14 cellular contexts compared by ENCODE assay signal in the genomic region with DNA sequence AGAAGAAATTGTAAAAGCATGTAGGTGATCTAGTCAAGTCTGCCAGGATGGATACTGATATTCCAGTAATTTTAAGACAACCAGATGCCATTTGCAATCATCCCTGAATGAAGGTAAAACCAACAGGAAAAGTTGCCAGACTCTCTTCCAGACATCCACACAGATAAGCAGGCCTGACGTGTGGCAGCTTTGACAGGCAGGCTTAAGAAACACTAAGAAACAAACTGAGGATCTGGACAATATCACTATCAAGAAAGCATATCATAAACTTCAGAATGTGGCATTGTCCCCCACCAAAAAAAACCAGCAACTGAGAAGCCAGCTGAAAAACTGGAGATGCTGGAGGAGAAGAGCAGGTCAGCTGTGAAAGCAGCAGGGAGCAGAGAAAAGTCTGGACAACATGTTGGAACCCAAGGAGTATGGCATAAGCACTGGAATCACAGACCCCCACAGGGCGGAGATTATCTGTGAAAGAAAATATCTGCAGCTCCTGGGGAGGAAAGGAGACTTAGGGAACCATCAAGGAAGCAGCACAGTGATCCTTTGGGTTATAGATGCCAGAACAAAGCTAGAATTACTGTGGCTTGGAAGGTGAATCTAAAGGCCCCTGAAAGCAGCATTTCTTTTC.
DNase-seq lines count a peak whose midpoint lies in the region; ATAC-seq and TF ChIP-seq lines count a peak whose summit lies in the region.
"Had no signal": no experiment of that assay in that cellular context is flagged by ENCODE, and none has a peak within 500 bp of the region (broad histone marks: within the 10 kb centered on the region; RNA-seq: fewer than 3 reads in every experiment).

No MANE protein-coding gene starts in this region.

- peak; percentile 11 for TF ChIP-seq CTCF in natural killer cell (IDR thresholded peaks at IDR 0.05)
- TF ChIP-seq CTCF in chondrocyte (IDR thresholded peaks at IDR 0.05): no peak
- no peak for TF ChIP-seq CTCF in type B pancreatic cell (conservative IDR thresholded peaks at IDR 0.05)

- intact Hi-C loops in natural killer cell (cut with micrococcal nuclease): no loop called here

- no peaks in the 10 kb centered on the region for H3K4me1 Mint-ChIP-seq in natural killer cell
- H3K4me1 Mint-ChIP-seq in natural killer cell treated with Interleukin-12 subunit alpha and Interleukin-12 subunit beta and Interleukin-15 and Interleukin-18, amount 100 ng/mL, for 72 hours (ENCODE audit: low read depth in 2 of 2): peaks cover 3 to 11% of the 10 kb centered on the region in 2 donors
- peaks cover 67% of the 10 kb centered on the region for H3K4me1 Mint-ChIP-seq in chondrocyte (ENCODE audit: low read depth)
- H3K4me1 Mint-ChIP-seq in type B pancreatic cell (ENCODE audit: unreplicated experiment): peaks cover 15% of the 10 kb centered on the region

- DNase-seq in natural killer cell (no peak), chondrocyte (ENCODE audit: low spot score) (no peak), substantia nigra (lab: John Stamatoyannopoulos, UW) (no peak), type B pancreatic cell (ENCODE audit: extremely low spot score, unreplicated experiment) (no peak), NCI-H2227 (lab: John Stamatoyannopoulos, UW; ENCODE audit: unreplicated experiment) (no peak)
- no peak for DNase-seq in natural killer cell treated with Interleukin-12 subunit alpha and Interleukin-12 subunit beta and Interleukin-15 and Interleukin-18, amount 100 ng/mL, for 72 hours (ENCODE audit: low spot score)
- DNase-seq: DMS79, NCI-H774 had no signal

- H3K27me3 Mint-ChIP-seq in natural killer cell (ENCODE audit: low read depth in 2 of 2): peaks cover 6 to 13% of the 10 kb centered on the region in 2 donors
- peaks cover 12 to 13% of the 10 kb centered on the region in 2 donors for H3K27me3 Mint-ChIP-seq in natural killer cell treated with Interleukin-12 subunit alpha and Interleukin-12 subunit beta and Interleukin-15 and Interleukin-18, amount 100 ng/mL, for 72 hours
- no peaks in the 10 kb centered on the region for H3K27me3 Mint-ChIP-seq in chondrocyte (ENCODE audit: low read depth)
- H3K27me3 Mint-ChIP-seq in type B pancreatic cell: no peaks in the 10 kb centered on the region

- H3K27ac ChIP-seq in muscle layer of colon (ENCODE audit: low read depth, low read length): peak overlapping the region; percentile 3
- H3K27ac ChIP-seq in substantia nigra (ENCODE audit: low read depth, low read length, poor library complexity, severe bottlenecking): no peak overlapping the region
- H3K27ac ChIP-seq: pancreas, VCaP had no signal

- H3K36me3 ChIP-seq in muscle layer of colon (ENCODE audit: insufficient read depth, low read length): no peaks in the 10 kb centered on the region
- H3K36me3 ChIP-seq: pancreas had no signal

- H3K27me3 ChIP-seq in muscle layer of colon (ENCODE audit: control insufficient read depth in 1 of 2, insufficient read depth in 2 of 2, low read length in 2 of 2): no peaks in the 10 kb centered on the region
- H3K27me3 ChIP-seq: pancreas had no signal

- no peaks in the 10 kb centered on the region for H3K9me3 Mint-ChIP-seq in natural killer cell
- no peaks in the 10 kb centered on the region for H3K9me3 Mint-ChIP-seq in natural killer cell treated with Interleukin-12 subunit alpha and Interleukin-12 subunit beta and Interleukin-15 and Interleukin-18, amount 100 ng/mL, for 72 hours
- H3K9me3 Mint-ChIP-seq in chondrocyte (ENCODE audit: low read depth): peaks cover 3% of the 10 kb centered on the region
- peaks cover 4% of the 10 kb centered on the region for H3K9me3 Mint-ChIP-seq in type B pancreatic cell

- H3K36me3 Mint-ChIP-seq in natural killer cell (no peaks in the 10 kb centered on the region), chondrocyte (ENCODE audit: low read depth) (no peaks in the 10 kb centered on the region), type B pancreatic cell (no peaks in the 10 kb centered on the region)
- H3K36me3 Mint-ChIP-seq in natural killer cell treated with Interleukin-12 subunit alpha and Interleukin-12 subunit beta and Interleukin-15 and Interleukin-18, amount 100 ng/mL, for 72 hours: no peaks in the 10 kb centered on the region
- H3K36me3 Mint-ChIP-seq: CD4-positive, CD25-positive, alpha-beta regulatory T cell had no signal

- H3K9me3 ChIP-seq in muscle layer of colon (ENCODE audit: low read length): no peaks in the 10 kb centered on the region
- H3K9me3 ChIP-seq: mucosa of descending colon, pancreas had no signal

- peaks cover 17% of the 10 kb centered on the region for H3K4me1 ChIP-seq in muscle layer of colon (ENCODE audit: insufficient read depth, low read length)
- H3K4me1 ChIP-seq: pancreas had no signal

- no peak overlapping the region for H3K27ac Mint-ChIP-seq in natural killer cell
- H3K27ac Mint-ChIP-seq in natural killer cell treated with Interleukin-12 subunit alpha and Interleukin-12 subunit beta and Interleukin-15 and Interleukin-18, amount 100 ng/mL, for 72 hours: no peak overlapping the region
- peak overlapping the region; percentile 68 for H3K27ac Mint-ChIP-seq in chondrocyte (ENCODE audit: unreplicated experiment)
- no peak overlapping the region for H3K27ac Mint-ChIP-seq in type B pancreatic cell
- H3K27ac Mint-ChIP-seq: CD4-positive, CD25-positive, alpha-beta regulatory T cell had no signal

- H3K4me3 Mint-ChIP-seq in natural killer cell: no peak overlapping the region
- H3K4me3 Mint-ChIP-seq in natural killer cell treated with Interleukin-12 subunit alpha and Interleukin-12 subunit beta and Interleukin-15 and Interleukin-18, amount 100 ng/mL, for 72 hours: no peak overlapping the region
- H3K4me3 Mint-ChIP-seq in chondrocyte (ENCODE audit: unreplicated experiment): no peak overlapping the region
- H3K4me3 Mint-ChIP-seq in type B pancreatic cell: no peak overlapping the region
- H3K4me3 Mint-ChIP-seq: CD4-positive, CD25-positive, alpha-beta regulatory T cell had no signal

- no peak overlapping the region for H3K4me3 ChIP-seq in muscle layer of colon (ENCODE audit: low read depth in 1 of 2, low read length in 2 of 2)
- H3K4me3 ChIP-seq: mucosa of descending colon, pancreas had no signal

- ATAC-seq in natural killer cell (no peak), HG03439 (IDR thresholded peaks at IDR 0.05; ENCODE audit: unreplicated experiment) (no peak)
- no peak for ATAC-seq in natural killer cell treated with Interleukin-12 subunit alpha and Interleukin-12 subunit beta and Interleukin-15 and Interleukin-18, amount 100 ng/mL, for 72 hours

- H3K9ac ChIP-seq in muscle layer of colon (ENCODE audit: low read length): no peak overlapping the region
